ENCODE assay signal across 8 cellular contexts in genomic region chr7:50812847-50813475, GRCh38. TPM values are rescaled to one million over a fixed set of nuclear protein-coding genes. Genes with fewer than 3 reads are reported as not detected.
DNase-seq lines count a peak whose midpoint lies in the region; ATAC-seq and TF ChIP-seq lines count a peak whose summit lies in the region.

No MANE protein-coding gene starts in this region.

- TF ChIP-seq CTCF in colonic mucosa (IDR thresholded peaks at IDR 0.05) (no peak), left lung (IDR thresholded peaks at IDR 0.05) (no peak)

- H3K27ac ChIP-seq in colonic mucosa (no peak overlapping the region), left lung (no peak overlapping the region)

- H3K27me3 ChIP-seq in colonic mucosa (no peaks in the 10 kb centered on the region), left lung (no peaks in the 10 kb centered on the region)

- intact Hi-C loops in colonic mucosa (cut with DNase I), result loop anchor here (10.0 kb wide), 1 partner anchor 322 kb away; no protein-coding TSS in a partner anchor
- intact Hi-C loops in left lung (cut with DNase I), result no loop called here

- H3K4me3 ChIP-seq in colonic mucosa, result no peak overlapping the region
- no peak overlapping the region for H3K4me3 ChIP-seq in left lung

- DNase-seq in NCI-H2196 (lab: John Stamatoyannopoulos, UW; ENCODE audit: unreplicated experiment) (peak; percentile 42), NCI-H2196 treated with DMSO at 0.1 percent for 48 hours (lab: John Stamatoyannopoulos, UW; ENCODE audit: unreplicated experiment) (no peak), colonic mucosa (peak; percentile 84), left lung (peak in 1 of 2 donors; percentile 70), OCI-M2 (lab: John Stamatoyannopoulos, UW; ENCODE audit: unreplicated experiment) (no peak), germinal center (ENCODE audit: low spot score) (no peak), NCI-H526 treated with DMSO at 0.1 percent for 48 hours (lab: John Stamatoyannopoulos, UW) (no peak)

- H3K36me3 ChIP-seq in colonic mucosa (no peaks in the 10 kb centered on the region), left lung (no peaks in the 10 kb centered on the region)

- H3K9me3 ChIP-seq in colonic mucosa (no peaks in the 10 kb centered on the region), left lung (no peaks in the 10 kb centered on the region)

- H3K9ac ChIP-seq in colonic mucosa (ENCODE audit: low read depth in 2 of 2, low read length in 2 of 2), result no peak overlapping the region

- H3K4me1 ChIP-seq in colonic mucosa, result no peaks in the 10 kb centered on the region
- H3K4me1 ChIP-seq in left lung, result no peaks in the 10 kb centered on the region

- ATAC-seq in left lung (peak; percentile 96), HG03039 (IDR thresholded peaks at IDR 0.05; ENCODE audit: unreplicated experiment) (no peak)

RNA-seq across cellular contexts. Expression of gene GRB10, which starts 30.3 kb away (rescaled TPM):
- total RNA-seq in colonic mucosa, result 10 to 100 TPM; 10.3 to 15.1 TPM
- 10 to 100 TPM; 41.1 to 58.3 TPM for total RNA-seq in left lung

Comparison
In these comparisons a context has a peak if more than half of its experiments do, and no peak if none do; other contexts are left out.
1. DNase-seq: peak in NCI-H2196 (single experiment) and colonic mucosa (single experiment); none in NCI-H2196 treated with DMSO at 0.1 percent for 48 hours (single experiment), OCI-M2 (single experiment), germinal center (single experiment) and NCI-H526 treated with DMSO at 0.1 percent for 48 hours (single experiment).